ENCODE assay signal across 1 cellular context in genomic region chr7:130393799-130394411, GRCh38.
TF ChIP-seq lines count a peak whose summit lies in the region.

No MANE protein-coding gene starts in this region.

TF ChIP-seq in IMR-90, 13 proteins besides CTCF, POLR2A, EP300 and RAD21 (continued from another document):
- TF ChIP-seq, protein P1, sequence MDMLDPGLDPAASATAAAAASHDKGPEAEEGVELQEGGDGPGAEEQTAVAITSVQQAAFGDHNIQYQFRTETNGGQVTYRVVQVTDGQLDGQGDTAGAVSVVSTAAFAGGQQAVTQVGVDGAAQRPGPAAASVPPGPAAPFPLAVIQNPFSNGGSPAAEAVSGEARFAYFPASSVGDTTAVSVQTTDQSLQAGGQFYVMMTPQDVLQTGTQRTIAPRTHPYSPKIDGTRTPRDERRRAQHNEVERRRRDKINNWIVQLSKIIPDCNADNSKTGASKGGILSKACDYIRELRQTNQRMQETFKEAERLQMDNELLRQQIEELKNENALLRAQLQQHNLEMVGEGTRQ (IDR thresholded peaks at IDR 0.05; ENCODE audit: low read depth, low read length): no peak
- TF ChIP-seq MAZ (IDR thresholded peaks at IDR 0.05; ENCODE audit: borderline replicate concordance, low read depth, low read length) (no peak), BHLHE40 (IDR thresholded peaks at IDR 0.05; ENCODE audit: low read depth, low read length) (no peak), FOS (IDR thresholded peaks at IDR 0.05; ENCODE audit: low read depth, low read length) (no peak), CHD1 (IDR thresholded peaks at IDR 0.05; ENCODE audit: low read depth, low read length) (no peak), RCOR1 (IDR thresholded peaks at IDR 0.05; ENCODE audit: insufficient replicate concordance, low read length) (no peak), SMC3 (IDR thresholded peaks at IDR 0.05; ENCODE audit: low read depth, low read length) (no peak), MAFK (IDR thresholded peaks at IDR 0.05; ENCODE audit: low read depth, low read length) (no peak), NFE2L2 (IDR thresholded peaks at IDR 0.05; ENCODE audit: low read depth, low read length) (no peak), CEBPB (IDR thresholded peaks at IDR 0.05; ENCODE audit: low read depth, low read length) (no peak)
- TF ChIP-seq, protein P2, sequence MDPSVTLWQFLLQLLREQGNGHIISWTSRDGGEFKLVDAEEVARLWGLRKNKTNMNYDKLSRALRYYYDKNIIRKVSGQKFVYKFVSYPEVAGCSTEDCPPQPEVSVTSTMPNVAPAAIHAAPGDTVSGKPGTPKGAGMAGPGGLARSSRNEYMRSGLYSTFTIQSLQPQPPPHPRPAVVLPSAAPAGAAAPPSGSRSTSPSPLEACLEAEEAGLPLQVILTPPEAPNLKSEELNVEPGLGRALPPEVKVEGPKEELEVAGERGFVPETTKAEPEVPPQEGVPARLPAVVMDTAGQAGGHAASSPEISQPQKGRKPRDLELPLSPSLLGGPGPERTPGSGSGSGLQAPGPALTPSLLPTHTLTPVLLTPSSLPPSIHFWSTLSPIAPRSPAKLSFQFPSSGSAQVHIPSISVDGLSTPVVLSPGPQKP (IDR thresholded peaks at IDR 0.05; ENCODE audit: borderline replicate concordance, low read depth, low read length): no peak
